In the genomic region with DNA sequence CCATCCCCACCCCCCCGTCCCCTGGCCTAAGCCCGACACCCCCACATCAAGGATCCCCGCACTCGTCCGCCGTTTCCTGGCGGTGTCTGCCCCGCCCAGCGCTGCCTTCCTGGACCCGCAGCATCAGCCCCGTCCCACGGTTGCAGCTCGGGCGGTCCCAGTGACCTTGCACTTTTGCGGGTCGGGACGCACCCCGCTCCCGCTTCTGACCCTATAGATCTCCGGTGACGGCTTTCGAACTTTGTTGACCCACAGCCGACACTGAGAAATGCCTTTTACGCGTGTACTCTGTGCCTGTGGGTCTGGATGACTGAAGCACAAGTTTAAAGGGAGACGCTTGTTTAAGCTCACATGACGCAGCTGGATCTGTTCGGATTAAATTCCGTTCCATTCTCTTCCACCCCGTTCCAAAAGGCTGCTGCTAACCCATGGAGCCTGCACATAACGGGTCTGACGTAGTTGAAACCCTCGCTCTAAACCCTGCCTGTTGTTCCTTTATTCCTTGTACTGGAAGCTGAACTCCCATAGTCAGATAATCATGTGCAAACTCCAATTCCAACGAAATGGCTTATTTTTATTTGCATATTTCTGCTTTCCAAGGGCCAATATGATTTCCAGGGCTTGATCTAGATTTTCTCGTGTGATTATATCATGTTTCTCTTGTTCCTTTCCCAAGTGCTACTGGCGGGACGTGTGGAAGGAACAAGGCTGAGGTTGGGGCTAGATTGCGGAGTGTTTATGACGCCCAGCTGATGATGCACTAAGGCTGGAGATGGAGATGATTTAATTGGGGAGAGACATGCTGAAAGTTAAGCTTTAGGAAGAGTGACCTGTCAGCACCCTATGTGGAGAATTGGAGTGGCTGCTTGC, we compare ENCODE assay signal across 8 cellular contexts. TPM values are rescaled to one million over a fixed set of nuclear protein-coding genes. Genes with fewer than 3 reads are reported as not detected.
DNase-seq lines count a peak whose midpoint lies in the region; ATAC-seq and TF ChIP-seq lines count a peak whose summit lies in the region.

No MANE protein-coding gene starts in this region.

- no peak for TF ChIP-seq CTCF in astrocyte of the spinal cord (IDR thresholded peaks at IDR 0.05; ENCODE audit: low read depth, low read length)
- no peak for TF ChIP-seq CTCF in hepatocyte (IDR thresholded peaks at IDR 0.05; ENCODE audit: poor library complexity)

- peak overlapping the region; percentile 95 for H2AFZ ChIP-seq in hepatocyte

- no peaks in the 10 kb centered on the region for H4K20me1 ChIP-seq in hepatocyte (ENCODE audit: insufficient read depth, poor library complexity, severe bottlenecking)

- H3K4me3 ChIP-seq in astrocyte of the spinal cord (ENCODE audit: low read depth, low read length) (peak overlapping the region; percentile 87), hepatocyte (peak overlapping the region; percentile 97)

- H3K27me3 ChIP-seq in hepatocyte = no peaks in the 10 kb centered on the region

- DNase-seq in SK-MEL-5 (ENCODE audit: low read depth, low spot score) (peak; percentile 52), astrocyte of the spinal cord (ENCODE audit: low read depth, low spot score) (peak; percentile 67), hepatocyte (ENCODE audit: low spot score) (peak; percentile 51), retina (peak; percentile 57), SIG-M5 treated with dmso at 0.1 percent for 504 hours (lab: John Stamatoyannopoulos, UW; ENCODE audit: unreplicated experiment) (no peak), SKM-1 (lab: John Stamatoyannopoulos, UW; ENCODE audit: unreplicated experiment) (no peak)

- peak overlapping the region; percentile 97 for H3K4me2 ChIP-seq in hepatocyte

- WGBS in hepatocyte (ENCODE audit: low lambda C conversion rate, missing lambda C conversion rate) = 8% methylated on average over 34 of the region's 39 CpGs

- in situ Hi-C loops in SK-MEL-5 (cut with HindIII; ENCODE audit: low pct_unique_long_range_greater_than_20kb, low sequenced_read_pairs) (no loop called here), astrocyte of the spinal cord (cut with HindIII; ENCODE audit: low sequenced_read_pairs) (no loop called here)

- ATAC-seq in GM18511 (IDR thresholded peaks at IDR 0.05; ENCODE audit: unreplicated experiment) (peak; percentile 21), HG03025 (IDR thresholded peaks at IDR 0.05; ENCODE audit: low FRiP score, unreplicated experiment) (peak; percentile 14)

- H3K27ac ChIP-seq in hepatocyte = peak overlapping the region; percentile 52

- no peaks in the 10 kb centered on the region for H3K36me3 ChIP-seq in hepatocyte (replicated peaks; ENCODE audit: insufficient read depth, low read depth)

- H3K4me1 ChIP-seq in hepatocyte (ENCODE audit: insufficient read depth) = peaks cover 7% of the 10 kb centered on the region

- H3K9me3 ChIP-seq in hepatocyte (ENCODE audit: low read depth) = no peaks in the 10 kb centered on the region

- H3K79me2 ChIP-seq in hepatocyte = no peaks in the 10 kb centered on the region

- H3K9me2 ChIP-seq in hepatocyte (replicated peaks; ENCODE audit: insufficient read depth) = no peaks in the 10 kb centered on the region

RNA-seq across cellular contexts. Expression of a gene that starts 0.8 kb away (rescaled TPM):
- 19.3 and 25.8 TPM in 2 replicates for total RNA-seq in SK-MEL-5 (2014; rRNA removed; shearing (Covaris generic))
- polyA plus RNA-seq in SK-MEL-5 (2015; cell fraction: cytosol; rRNA removed) = 31.1 and 34.1 TPM in 2 replicates
- 87.6 and 88.5 TPM in 2 replicates for polyA plus RNA-seq in SK-MEL-5 (2015; cell fraction: nucleus; rRNA removed)
- 11.7 and 14.6 TPM in 2 replicates for total RNA-seq in hepatocyte
- polyA plus RNA-seq in hepatocyte = 16.9 and 17.1 TPM in 2 replicates

RNA-seq across cellular contexts. Expression of a gene that starts 29.6 kb away (rescaled TPM):
- 30.3 and 31.8 TPM in 2 replicates for total RNA-seq in SK-MEL-5 (2014; rRNA removed; shearing (Covaris generic))
- 64.1 and 71.9 TPM in 2 replicates for polyA plus RNA-seq in SK-MEL-5 (2015; cell fraction: cytosol; rRNA removed)
- 4.5 and 9.3 TPM in 2 replicates for polyA plus RNA-seq in SK-MEL-5 (2015; cell fraction: nucleus; rRNA removed)
- 31.6 and 45.1 TPM in 2 replicates for total RNA-seq in hepatocyte
- 33.1 and 40.0 TPM in 2 replicates for polyA plus RNA-seq in hepatocyte

RNA-seq across cellular contexts. Expression of a gene that starts 51.5 kb away (rescaled TPM):
- total RNA-seq in SK-MEL-5 (2014; rRNA removed; shearing (Covaris generic)) = 3.7 and 4.5 TPM in 2 replicates
- polyA plus RNA-seq in SK-MEL-5 (2015; cell fraction: cytosol; rRNA removed) = 2.5 and 3.2 TPM in 2 replicates
- 9.8 and 10.8 TPM in 2 replicates for polyA plus RNA-seq in SK-MEL-5 (2015; cell fraction: nucleus; rRNA removed)
- total RNA-seq in hepatocyte = 0.52 and 3.6 TPM in 2 replicates
- 4.9 and 5.8 TPM in 2 replicates for polyA plus RNA-seq in hepatocyte

RNA-seq across cellular contexts. Expression of a gene that starts 54.6 kb away (rescaled TPM):
- total RNA-seq in SK-MEL-5 (2014; rRNA removed; shearing (Covaris generic)) = not detected in 2 replicates
- polyA plus RNA-seq in SK-MEL-5 (2015; cell fraction: cytosol; rRNA removed) = 0.73 TPM in 1 of 2 replicates, not detected in the other
- 0.65 TPM in 1 of 2 replicates, not detected in the other for polyA plus RNA-seq in SK-MEL-5 (2015; cell fraction: nucleus; rRNA removed)
- 50.0 and 60.2 TPM in 2 replicates for total RNA-seq in hepatocyte
- 66.3 and 100 TPM in 2 replicates for polyA plus RNA-seq in hepatocyte

RNA-seq across cellular contexts. Expression of a gene that starts 56.6 kb away (rescaled TPM):
- total RNA-seq in SK-MEL-5 (2014; rRNA removed; shearing (Covaris generic)) = 24.5 and 30.3 TPM in 2 replicates
- 49.8 and 56.9 TPM in 2 replicates for polyA plus RNA-seq in SK-MEL-5 (2015; cell fraction: cytosol; rRNA removed)
- 76.1 and 88.0 TPM in 2 replicates for polyA plus RNA-seq in SK-MEL-5 (2015; cell fraction: nucleus; rRNA removed)
- total RNA-seq in hepatocyte = 2.8 and 4.5 TPM in 2 replicates
- 3.7 and 8.3 TPM in 2 replicates for polyA plus RNA-seq in hepatocyte

Comparison
In these comparisons a context has a peak if more than half of its experiments do, and no peak if none do; other contexts are left out.
1. DNase-seq: peak in SK-MEL-5 (single experiment), astrocyte of the spinal cord (single experiment), hepatocyte (single experiment) and retina (single experiment); none in SIG-M5 treated with dmso at 0.1 percent for 504 hours (single experiment) and SKM-1 (single experiment).